Comparison of ENCODE assay signal across 26 cellular contexts in the genomic region with DNA sequence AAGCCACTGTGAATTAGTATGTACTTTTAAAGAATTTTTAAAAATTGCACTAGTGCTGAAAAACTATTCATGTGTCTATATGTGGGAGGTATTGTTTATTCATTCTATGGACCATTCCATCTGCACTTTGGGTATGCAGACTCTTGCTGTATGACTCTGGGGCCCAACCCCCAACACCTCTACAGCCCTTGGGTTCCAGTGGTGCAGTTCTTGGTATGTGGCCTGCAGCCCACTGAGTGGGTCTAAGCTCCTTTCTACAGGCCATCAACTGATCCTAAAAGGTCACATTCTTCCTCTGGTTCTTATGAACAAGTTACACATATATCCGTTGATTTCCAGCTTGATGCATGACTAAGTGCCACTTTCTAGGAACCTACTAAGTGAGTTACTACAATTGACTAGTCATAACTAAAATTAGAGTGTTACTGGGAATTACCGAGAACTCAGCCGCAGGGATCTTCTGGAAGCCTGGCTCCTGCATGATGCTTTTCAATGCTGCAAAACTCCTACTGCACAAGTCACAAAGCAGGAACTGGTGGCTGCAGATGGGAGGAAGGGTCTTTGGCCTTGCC.
A peak's percentile ranks its signal among the peaks of the same experiment; 100 is the strongest.
DNase-seq lines count a peak whose midpoint lies in the region; ATAC-seq, FAIRE-seq and TF ChIP-seq lines count a peak whose summit lies in the region.
"Had no signal": no experiment of that assay in that cellular context is flagged by ENCODE, and none has a peak within 500 bp of the region (broad histone marks: within the 10 kb centered on the region; RNA-seq: fewer than 3 reads in every experiment).

No MANE protein-coding gene starts in this region.

- intact Hi-C loops in sciatic nerve (cut with DNase I), result no loop called here

- no peak overlapping the region; the same call in 1 of the 2 replicates for H3K18ac ChIP-seq in H1 (ENCODE audit: extremely low read depth, low read length)

- POLR2A ChIA-PET in H1 (lab: Charles Lee; ENCODE audit: partially characterized antibody), result no interaction called here

- H3K27ac ChIP-seq in H1 (ENCODE audit: low read depth, low read length), result no peak overlapping the region
- H3K27ac ChIP-seq: dorsolateral prefrontal cortex, pancreas, Peyer's patch, SK-N-MC, thoracic aorta, VCaP had no signal

- H3K9me3 ChIP-seq in H1 (ENCODE audit: insufficient read depth in 2 of 2, low read depth in 1 of 2, low read length in 1 of 2), result peaks cover 0 to 6% of the 10 kb centered on the region in 2 experiments; a peak in 2 of 4 replicates
- H3K9me3 ChIP-seq: pancreas, Peyer's patch, thoracic aorta had no signal

- no peak overlapping the region for H4K91ac ChIP-seq in H1 (replicated peaks; ENCODE audit: insufficient read length, low read length)

- TF ChIP-seq CTCF in H1 (IDR thresholded peaks at IDR 0.05; ENCODE audit: control extremely low read depth in 1 of 3, insufficient read depth in 1 of 3, low read depth in 1 of 3, low read length in 3 of 3), result no peak

- no peak overlapping the region for H2BK5ac ChIP-seq in H1 (ENCODE audit: low read depth, low read length)

- peak; percentile 44 for ATAC-seq in sciatic nerve
- no peak for ATAC-seq in GM21360 (IDR thresholded peaks at IDR 0.05; ENCODE audit: unreplicated experiment)
- ATAC-seq in HG03565 (IDR thresholded peaks at IDR 0.05; ENCODE audit: unreplicated experiment), result no peak
- ATAC-seq: naive thymus-derived CD8-positive, alpha-beta T cell; pancreas; stimulated activated memory B cell treated with anti-CD40 and anti-IgM and Interleukin-4, amounts not matched to agents 10 μg/mL and 1 μg/mL and 100 μg/mL, for 72 hours had no signal

- peaks cover 2 to 4% (median 3%) of the 10 kb centered on the region in 4 experiments; a peak in 4 of 7 replicates for H3K4me1 ChIP-seq in H1 (replicated peaks in 1 of 4; ENCODE audit: control insufficient read depth in 3 of 4, insufficient read depth in 4 of 4, low read length in 3 of 4)
- H3K4me1 ChIP-seq: pancreas, Peyer's patch had no signal

- CTCF ChIA-PET in H1 (lab: Charles Lee; ENCODE audit: partially characterized antibody), result no interaction called here

- no peaks in the 10 kb centered on the region for H3K36me3 ChIP-seq in H1 (ENCODE audit: control insufficient read depth in 2 of 4, insufficient read depth in 4 of 4, low read length in 3 of 4)
- H3K36me3 ChIP-seq: pancreas, Peyer's patch, thoracic aorta had no signal

- H3K4ac ChIP-seq in H1 (replicated peaks; ENCODE audit: insufficient read length, low read depth, low read length), result no peak overlapping the region

- H4K20me1 ChIP-seq in H1 (replicated peaks in 1 of 2; ENCODE audit: control insufficient read depth in 1 of 2, insufficient read depth in 2 of 2, low read length in 2 of 2), result no peaks in the 10 kb centered on the region

- H2AK5ac ChIP-seq in H1 (ENCODE audit: low read depth, low read length), result no peak overlapping the region

- H2AFZ ChIP-seq in H1 (ENCODE audit: low read length), result no peak overlapping the region

- no peak overlapping the region for H4K8ac ChIP-seq in H1 (ENCODE audit: extremely low read depth, insufficient read depth, low read length)

- H2BK20ac ChIP-seq in H1 (ENCODE audit: low read length), result no peak overlapping the region

- TF ChIP-seq RAD21 in H1 (IDR thresholded peaks at IDR 0.05 in 1 of 2, conservative IDR thresholded peaks at IDR 0.05 in 1 of 2; ENCODE audit: low read depth in 2 of 2, low read length in 2 of 2), result no peak

- H3K9ac ChIP-seq in H1 (replicated peaks in 1 of 4; ENCODE audit: extremely low read depth in 1 of 4, low read depth in 3 of 4, low read length in 3 of 4), result no peak overlapping the region

- DNase-seq in EH (ENCODE audit: low read depth), result peak; percentile 65
- peak; percentile 32 for DNase-seq in MV-4-11 (lab: John Stamatoyannopoulos, UW)
- DNase-seq in H1 (ENCODE audit: low read depth in 1 of 2, low spot score in 2 of 2), result no peak
- DNase-seq in sciatic nerve (ENCODE audit: low spot score), result no peak
- DNase-seq in NCI-H2107 treated with DMSO at 0.1 percent for 48 hours (lab: John Stamatoyannopoulos, UW; ENCODE audit: unreplicated experiment), result no peak
- DNase-seq in A172 (ENCODE audit: low spot score), result no peak
- DNase-seq: activated CD4-positive, alpha-beta T cell treated with anti-CD3 and anti-CD28 coated beads, Interleukin-2, amount 50 U/mL, for 1 hour; activated gamma-delta T cell treated with Interleukin-2 at 50 U/mL for 16 hours; amygdala; caudate nucleus; dorsolateral prefrontal cortex; KBM-7; kidney glomerular epithelial cell; naive thymus-derived CD8-positive, alpha-beta T cell; NCI-H1930; NCI-H446 treated with DMSO at 0.1 percent for 48 hours; pancreas; Peyer's patch; T-helper 2 cell had no signal

- peak overlapping the region; percentile 50 for H4K5ac ChIP-seq in H1 (ENCODE audit: insufficient read length, low read depth, low read length)

- H3K23ac ChIP-seq in H1 (ENCODE audit: insufficient read length), result no peak overlapping the region

- H3K79me1 ChIP-seq in H1 (ENCODE audit: low read depth, low read length), result no peaks in the 10 kb centered on the region

- no peak overlapping the region for H3K4me2 ChIP-seq in H1 (ENCODE audit: insufficient read depth in 1 of 2, low read depth in 2 of 2, low read length in 2 of 2)

- WGBS in H1 (ENCODE audit: extremely low coverage in 1 of 2, insufficient coverage in 1 of 2, insufficient read length in 1 of 2, insufficient replicate concordance in 2 of 2, low coverage in 1 of 2, low lambda C conversion rate in 2 of 2, missing lambda C conversion rate in 1 of 2), 2 experiments, result 91% methylated on average over 3 of the region's 3 CpGs; no CpG with 5 or more reads in 1 of the 2 experiments

- H3K27me3 ChIP-seq in H1 (replicated peaks in 1 of 4; ENCODE audit: control insufficient read depth in 3 of 4, extremely low read depth in 1 of 4, insufficient read depth in 3 of 4, low read length in 3 of 4), result no peaks in the 10 kb centered on the region
- H3K27me3 ChIP-seq: pancreas, Peyer's patch had no signal

- H3K23me2 ChIP-seq in H1 (ENCODE audit: low read depth, low read length), result no peaks in the 10 kb centered on the region

- no peak overlapping the region for H2BK15ac ChIP-seq in H1 (ENCODE audit: low read length)

- no peak overlapping the region for H2BK12ac ChIP-seq in H1 (ENCODE audit: low read depth, low read length)

- FAIRE-seq in H1 (lab: Jason Lieb, UNC), result no peak
- FAIRE-seq: GM18507, pancreas had no signal

- no peaks in the 10 kb centered on the region for H3K79me2 ChIP-seq in H1 (ENCODE audit: control insufficient read depth in 1 of 2, insufficient read depth in 2 of 2, low read length in 2 of 2)

- TF ChIP-seq EP300 in H1 (IDR thresholded peaks at IDR 0.05; ENCODE audit: borderline replicate concordance in 1 of 2, low read depth in 2 of 2, low read length in 2 of 2), result no peak

- H2BK120ac ChIP-seq in H1 (replicated peaks; ENCODE audit: low read depth, low read length), result no peak overlapping the region

- no peak overlapping the region for H3K4me3 ChIP-seq in H1 (ENCODE audit: extremely low read depth in 1 of 4, insufficient read depth in 2 of 4, low read depth in 3 of 4, low read length in 4 of 4)
- H3K4me3 ChIP-seq: dorsolateral prefrontal cortex, pancreas, Peyer's patch, SK-N-MC, thoracic aorta had no signal

- no peak for TF ChIP-seq POLR2A in H1 (IDR thresholded peaks at IDR 0.05; ENCODE audit: control extremely low read depth in 1 of 2, low read depth in 2 of 2, low read length in 2 of 2)

- no peak overlapping the region for H3K14ac ChIP-seq in H1 (ENCODE audit: insufficient read length)

- no peak overlapping the region for H3K56ac ChIP-seq in H1 (replicated peaks; ENCODE audit: insufficient read length, low read depth, low read length)

TF ChIP-seq in H1, 55 proteins besides CTCF, POLR2A, EP300 and RAD21:
- no peak for TF ChIP-seq KDM5A (IDR thresholded peaks at IDR 0.05; ENCODE audit: low read length)
- TF ChIP-seq, protein P1, sequence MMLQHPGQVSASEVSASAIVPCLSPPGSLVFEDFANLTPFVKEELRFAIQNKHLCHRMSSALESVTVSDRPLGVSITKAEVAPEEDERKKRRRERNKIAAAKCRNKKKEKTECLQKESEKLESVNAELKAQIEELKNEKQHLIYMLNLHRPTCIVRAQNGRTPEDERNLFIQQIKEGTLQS (IDR thresholded peaks at IDR 0.05; ENCODE audit: insufficient read depth, low read depth, low read length), result no peak
- TF ChIP-seq, protein P2, sequence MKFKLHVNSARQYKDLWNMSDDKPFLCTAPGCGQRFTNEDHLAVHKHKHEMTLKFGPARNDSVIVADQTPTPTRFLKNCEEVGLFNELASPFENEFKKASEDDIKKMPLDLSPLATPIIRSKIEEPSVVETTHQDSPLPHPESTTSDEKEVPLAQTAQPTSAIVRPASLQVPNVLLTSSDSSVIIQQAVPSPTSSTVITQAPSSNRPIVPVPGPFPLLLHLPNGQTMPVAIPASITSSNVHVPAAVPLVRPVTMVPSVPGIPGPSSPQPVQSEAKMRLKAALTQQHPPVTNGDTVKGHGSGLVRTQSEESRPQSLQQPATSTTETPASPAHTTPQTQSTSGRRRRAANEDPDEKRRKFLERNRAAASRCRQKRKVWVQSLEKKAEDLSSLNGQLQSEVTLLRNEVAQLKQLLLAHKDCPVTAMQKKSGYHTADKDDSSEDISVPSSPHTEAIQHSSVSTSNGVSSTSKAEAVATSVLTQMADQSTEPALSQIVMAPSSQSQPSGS (IDR thresholded peaks at IDR 0.05; ENCODE audit: low read length), result no peak
- no peak for TF ChIP-seq CHD1 (IDR thresholded peaks at IDR 0.05; ENCODE audit: low read depth, low read length)
- TF ChIP-seq YY1 (IDR thresholded peaks at IDR 0.05; ENCODE audit: low read depth, low read length), result no peak
- TF ChIP-seq TAF1 (IDR thresholded peaks at IDR 0.05; ENCODE audit: low read depth, low read length), result no peak
- TF ChIP-seq KDM4A (IDR thresholded peaks at IDR 0.05; ENCODE audit: low read depth, low read length, severe bottlenecking), result no peak
- TF ChIP-seq TBP (IDR thresholded peaks at IDR 0.05; ENCODE audit: low read depth, low read length), result no peak
- no peak for TF ChIP-seq RNF2 (IDR thresholded peaks at IDR 0.05; ENCODE audit: borderline replicate concordance, low read depth, low read length, missing control alignments, poor library complexity, severe bottlenecking)
- no peak for TF ChIP-seq FOSL1 (IDR thresholded peaks at IDR 0.05; ENCODE audit: insufficient read depth, low read depth, low read length)
- TF ChIP-seq RXRA (IDR thresholded peaks at IDR 0.05; ENCODE audit: insufficient read depth, low read depth, low read length), result no peak
- TF ChIP-seq TCF12 (IDR thresholded peaks at IDR 0.05; ENCODE audit: low read depth, low read length), result no peak

Comparison
In these comparisons a context has a peak if more than half of its experiments do, and no peak if none do; other contexts are left out.
1. DNase-seq: peak in EH (single experiment) and MV-4-11 (single experiment); none in H1 (0 of 2), sciatic nerve (single experiment), NCI-H2107 treated with DMSO at 0.1 percent for 48 hours (single experiment) and A172 (single experiment).